30 cellular contexts compared by ENCODE assay signal in genomic region chr9:136218673-136219072, GRCh38. TPM values are rescaled to one million over a fixed set of nuclear protein-coding genes. Genes with fewer than 3 reads are reported as not detected.
"Had no signal": no experiment of that assay in that cellular context is flagged by ENCODE, and none has a peak within 500 bp of the region (broad histone marks: within the 10 kb centered on the region; RNA-seq: fewer than 3 reads in every experiment).

No MANE protein-coding gene starts in this region.

- H3K27me3 ChIP-seq: breast epithelium, esophagus muscularis mucosa, heart right ventricle, sigmoid colon, stomach, thyroid gland, upper lobe of left lung, vagina had no signal

- H3K9me3 Mint-ChIP-seq: activated B cell treated with CpG ODN at 0.5 μM for 24 hours; activated CD8-positive, alpha-beta T cell treated with anti-CD3 and anti-CD28 coated beads for 36 hours; activated naive CD4-positive, alpha-beta T cell treated with anti-CD3 and anti-CD28 coated beads, Interleukin-2, amount 50 U/mL, for 72 hours; natural killer cell; stimulated activated memory B cell treated with anti-CD40 and anti-IgM and Interleukin-4, amounts not matched to agents 10 μg/mL and 1 μg/mL and 100 μg/mL, for 72 hours had no signal

- H3K4me3 ChIP-seq: breast epithelium, esophagus muscularis mucosa, heart right ventricle, left ventricle myocardium inferior, lung, sigmoid colon, stomach, thyroid gland, upper lobe of left lung, vagina had no signal

- H3K4me3 Mint-ChIP-seq: activated B cell treated with CpG ODN at 0.5 μM for 24 hours; activated CD8-positive, alpha-beta T cell treated with anti-CD3 and anti-CD28 coated beads for 36 hours; activated T-cell treated with anti-CD3 and anti-CD28 coated beads, Interleukin-2, amount 50 U/mL, for 72 hours; natural killer cell; stimulated activated memory B cell treated with anti-CD40 and anti-IgM and Interleukin-4, amounts not matched to agents 10 μg/mL and 1 μg/mL and 100 μg/mL, for 72 hours had no signal

- H3K36me3 ChIP-seq: breast epithelium had no signal

- H3K27me3 Mint-ChIP-seq: activated B cell treated with CpG ODN at 0.5 μM for 24 hours; activated CD8-positive, alpha-beta T cell treated with anti-CD3 and anti-CD28 coated beads for 36 hours; stimulated activated memory B cell treated with anti-CD40 and anti-IgM and Interleukin-4, amounts not matched to agents 10 μg/mL and 1 μg/mL and 100 μg/mL, for 72 hours had no signal

- H3K27ac Mint-ChIP-seq: activated B cell treated with CpG ODN at 0.5 μM for 24 hours; activated CD8-positive, alpha-beta T cell treated with anti-CD3 and anti-CD28 coated beads for 36 hours; activated naive CD4-positive, alpha-beta T cell treated with anti-CD3 and anti-CD28 coated beads, Interleukin-2, amount 50 U/mL, for 72 hours; activated T-cell treated with anti-CD3 and anti-CD28 coated beads, Interleukin-2, amount 50 U/mL, for 72 hours; natural killer cell; stimulated activated memory B cell treated with anti-CD40 and anti-IgM and Interleukin-4, amounts not matched to agents 10 μg/mL and 1 μg/mL and 100 μg/mL, for 72 hours had no signal

- H3K27ac ChIP-seq: breast epithelium, esophagus muscularis mucosa, heart right ventricle, left ventricle myocardium inferior, sigmoid colon, stomach, thyroid gland, upper lobe of left lung, vagina had no signal

- H3K4me1 Mint-ChIP-seq: natural killer cell had no signal

- FAIRE-seq: small intestine had no signal

- ATAC-seq: activated CD8-positive, alpha-beta T cell treated with anti-CD3 and anti-CD28 coated beads for 36 hours; activated naive CD4-positive, alpha-beta T cell treated with anti-CD3 and anti-CD28 coated beads, Interleukin-2, amount 50 U/mL, for 72 hours; activated T-cell treated with anti-CD3 and anti-CD28 coated beads, Interleukin-2, amount 50 U/mL, for 72 hours; natural killer cell; stimulated activated memory B cell treated with anti-CD40 and anti-IgM and Interleukin-4, amounts not matched to agents 10 μg/mL and 1 μg/mL and 100 μg/mL, for 72 hours had no signal

- H3K9me3 ChIP-seq: breast epithelium, left ventricle myocardium inferior, sigmoid colon, thyroid gland, vagina had no signal

- H3K4me1 ChIP-seq: breast epithelium, esophagus muscularis mucosa, heart right ventricle, left ventricle myocardium inferior, sigmoid colon, stomach, thyroid gland, upper lobe of left lung had no signal

- DNase-seq: activated B cell treated with CpG ODN at 0.5 μM for 24 hours; activated CD4-positive, alpha-beta T cell treated with anti-CD3 and anti-CD28 coated beads, Interleukin-2, amount 50 U/mL, for 1 hour; activated CD8-positive, alpha-beta T cell treated with anti-CD3 and anti-CD28 coated beads for 36 hours; activated naive CD4-positive, alpha-beta T cell; activated T-cell treated with anti-CD3 and anti-CD28 coated beads, Interleukin-2, amount 50 U/mL, for 72 hours; central memory CD4-positive, alpha-beta T cell; foreskin melanocyte; heart right ventricle; left ventricle myocardium inferior; mesendoderm; natural killer cell; sigmoid colon; small intestine; stimulated activated CD4-positive, alpha-beta T cell treated with anti-CD3 and anti-CD28 coated beads, Interleukin-4, amount 100 ng/mL, for 24 hours; stimulated activated CD8-positive, alpha-beta memory T cell treated with anti-CD3 and anti-CD28 coated beads, Interleukin-4, amount 100 ng/mL, for 48 hours; stomach; T-helper 2 cell; thyroid gland had no signal

RNA-seq across cellular contexts. Expression of gene LHX3, which starts 13.7 kb away (rescaled TPM):
- total RNA-seq: activated B cell treated with CpG ODN at 0.5 μM for 24 hours; activated CD8-positive, alpha-beta T cell treated with anti-CD3 and anti-CD28 coated beads for 36 hours; breast epithelium; esophagus muscularis mucosa; glomerular endothelial cell; heart right ventricle; left ventricle myocardium inferior; lung; mononuclear cell; osteocyte; posterior vena cava; renal cortical epithelial cell; sigmoid colon; stomach; thyroid gland; vagina had no signal
- polyA plus RNA-seq: heart right ventricle, lung, sigmoid colon, small intestine, stomach had no signal
